Comparison of ENCODE assay signal across 18 cellular contexts in the genomic region with DNA sequence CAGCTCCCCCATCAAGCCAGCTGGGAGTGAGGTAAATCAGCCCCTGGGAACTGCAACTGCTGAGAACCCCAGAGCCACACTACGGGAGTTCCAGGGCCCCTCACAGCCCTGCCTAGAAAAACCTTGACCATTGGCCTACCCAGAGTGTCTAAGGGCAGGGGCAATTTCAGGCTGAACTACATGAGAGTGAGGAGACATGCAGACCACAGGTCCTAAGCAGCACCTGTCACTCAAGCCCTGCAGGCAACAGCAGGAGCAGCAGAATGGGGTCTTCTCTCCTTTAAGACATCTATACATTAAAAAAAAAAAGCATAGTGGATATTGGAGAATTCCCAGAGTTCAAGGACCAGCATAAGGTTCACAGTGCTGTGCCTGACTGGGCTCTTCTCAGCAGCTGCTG. TPM values are rescaled to one million over a fixed set of nuclear protein-coding genes. Genes with fewer than 3 reads are reported as not detected.
DNase-seq lines count a peak whose midpoint lies in the region; ATAC-seq, FAIRE-seq and TF ChIP-seq lines count a peak whose summit lies in the region.
"Had no signal": no experiment of that assay in that cellular context is flagged by ENCODE, and none has a peak within 500 bp of the region (broad histone marks: within the 10 kb centered on the region; RNA-seq: fewer than 3 reads in every experiment).

No MANE protein-coding gene starts in this region.

- no peak for TF ChIP-seq CTCF in HepG2 (CRISPR knock-in tag; IDR thresholded peaks at IDR 0.05)
- TF ChIP-seq CTCF in right lobe of liver (IDR thresholded peaks at IDR 0.05): no peak
- TF ChIP-seq CTCF in glutamatergic neuron (IDR thresholded peaks at IDR 0.05; ENCODE audit: partially characterized antibody, unreplicated experiment): no peak
- no peak for TF ChIP-seq CTCF in sigmoid colon (IDR thresholded peaks at IDR 0.05)
- no peak for TF ChIP-seq CTCF in osteocyte (IDR thresholded peaks at IDR 0.05)

- in situ Hi-C loops in HepG2 (cut with HindIII; ENCODE audit: extremely low pct_ligation_motif_present, low pct_unique_long_range_greater_than_20kb): no loop called here

- POLR2A ChIA-PET in HepG2 (lab: Yijun Ruan, JAX): no interaction called here

- H2AFZ ChIP-seq in HepG2 (ENCODE audit: low read length): no peak overlapping the region

- H3K27ac ChIP-seq in HepG2 (ENCODE audit: extremely low read length, insufficient read depth, low read length): no peak overlapping the region
- H3K27ac ChIP-seq in right lobe of liver: no peak overlapping the region
- H3K27ac ChIP-seq in sigmoid colon: no peak overlapping the region
- H3K27ac ChIP-seq: BLaER1 had no signal

- H3K27me3 Mint-ChIP-seq in glutamatergic neuron (ENCODE audit: unreplicated experiment): peaks cover 3% of the 10 kb centered on the region
- no peaks in the 10 kb centered on the region for H3K27me3 Mint-ChIP-seq in osteocyte (ENCODE audit: unreplicated experiment)
- H3K27me3 Mint-ChIP-seq: CD4-positive, alpha-beta T cell had no signal

- TF ChIP-seq RAD21 in HepG2 (CRISPR knock-in tag; IDR thresholded peaks at IDR 0.05): no peak

- DNase-seq in HepG2 (ENCODE audit: low spot score): no peak
- no peak for DNase-seq in right lobe of liver
- no peak for DNase-seq in adipocyte (ENCODE audit: low read depth)
- no peak for DNase-seq in glutamatergic neuron
- DNase-seq in sigmoid colon: peak; percentile 28
- no peak for DNase-seq in foreskin melanocyte
- no peak for DNase-seq in osteocyte (ENCODE audit: extremely low spot score, unreplicated experiment)
- DNase-seq: 8988T; AML-193; Calu3; CD4-positive, alpha-beta T cell; DMS 273 treated with DMSO at 0.1 percent for 48 hours; HFFc6; IMR-90 had no signal

- H3K27me3 ChIP-seq in HepG2 (ENCODE audit: control insufficient read depth in 1 of 2, insufficient read depth in 2 of 2, low read length in 2 of 2): no peaks in the 10 kb centered on the region; a peak in 1 of 5 replicates
- no peaks in the 10 kb centered on the region for H3K27me3 ChIP-seq in right lobe of liver
- H3K27me3 ChIP-seq in adipocyte (replicated peaks; ENCODE audit: control insufficient read depth, insufficient read depth, low read length): no peaks in the 10 kb centered on the region
- no peaks in the 10 kb centered on the region for H3K27me3 ChIP-seq in sigmoid colon
- H3K27me3 ChIP-seq: BLaER1 had no signal

- 40% methylated on average over 1 of the region's 1 CpG for WGBS in HepG2 (ENCODE audit: low lambda C conversion rate)
- 71% methylated on average over 1 of the region's 1 CpG for WGBS in right lobe of liver (ENCODE audit: insufficient coverage, low coverage, low lambda C conversion rate, missing lambda C conversion rate)
- WGBS in sigmoid colon, 2 donors: 83 to 91% methylated on average over 1 of the region's 1 CpG

- intact Hi-C loops in HepG2 (cut with micrococcal nuclease; ENCODE audit: unreplicated experiment) (no loop called here), right lobe of liver (cut with DNase I) (loop anchor here in 1 of 2 donors (10.0 kb wide), 1 partner anchor 49 kb away; no protein-coding TSS in a partner anchor), sigmoid colon (cut with DNase I) (no loop called here)

- H3K4me1 Mint-ChIP-seq in glutamatergic neuron (ENCODE audit: low read depth, unreplicated experiment): peaks cover 38% of the 10 kb centered on the region
- H3K4me1 Mint-ChIP-seq in osteocyte (ENCODE audit: unreplicated experiment): peaks cover 42% of the 10 kb centered on the region

- no peak for FAIRE-seq in HepG2 (lab: Jason Lieb, UNC)
- FAIRE-seq: H1 had no signal

- TF ChIP-seq EP300 in HepG2 (IDR thresholded peaks at IDR 0.05; ENCODE audit: low read depth in 2 of 2, low read length in 2 of 2) (no peak), HepG2 (CRISPR knock-in tag; IDR thresholded peaks at IDR 0.05; ENCODE audit: borderline replicate concordance) (no peak), sigmoid colon (IDR thresholded peaks at IDR 0.05) (no peak)

- H3K4me3 ChIP-seq in HepG2 (replicated peaks in 1 of 3; ENCODE audit: insufficient read depth in 1 of 3, low read depth in 2 of 3, low read length in 3 of 3) (no peak overlapping the region), right lobe of liver (no peak overlapping the region), adipocyte (ENCODE audit: low read length) (no peak overlapping the region), sigmoid colon (no peak overlapping the region)
- H3K4me3 ChIP-seq: BLaER1, HAP-1 had no signal

- H3K36me3 ChIP-seq in HepG2 (replicated peaks in 1 of 2; ENCODE audit: control insufficient read depth in 1 of 2, insufficient read depth in 2 of 2, low read length in 2 of 2) (peaks cover 0 to 4% of the 10 kb centered on the region in 2 experiments; a peak in 1 of 5 replicates), right lobe of liver (no peaks in the 10 kb centered on the region), adipocyte (ENCODE audit: control insufficient read depth, insufficient read depth, low read length, severe bottlenecking) (peaks cover 13% of the 10 kb centered on the region), sigmoid colon (peaks cover 0 to 14% (median 0%) of the 10 kb centered on the region in 4 donors)

- CTCF ChIA-PET in HepG2 (lab: Yijun Ruan, JAX; ENCODE audit: low intra/inter-chr PET ratio, low total read pairs): no interaction called here

- peaks cover 16% of the 10 kb centered on the region for H4K20me1 ChIP-seq in HepG2 (ENCODE audit: insufficient read depth, low read length)

- peak overlapping the region; percentile 5; the same call in 1 of the 2 replicates for H3K4me2 ChIP-seq in HepG2 (ENCODE audit: low read depth, low read length)
- H3K4me2 ChIP-seq: BLaER1 had no signal

- H3K36me3 Mint-ChIP-seq in glutamatergic neuron (ENCODE audit: unreplicated experiment) (no peaks in the 10 kb centered on the region), osteocyte (ENCODE audit: unreplicated experiment) (peaks cover 7% of the 10 kb centered on the region)

- peaks cover 54% of the 10 kb centered on the region for H3K4me1 ChIP-seq in HepG2 (ENCODE audit: insufficient read depth, low read length)
- H3K4me1 ChIP-seq in right lobe of liver: peaks cover 0 to 9% (median 0%) of the 10 kb centered on the region in 4 donors
- H3K4me1 ChIP-seq in adipocyte (ENCODE audit: control insufficient read depth, insufficient read depth, low read length): peaks cover 49% of the 10 kb centered on the region
- H3K4me1 ChIP-seq in sigmoid colon: peaks cover 0 to 71% (median 59%) of the 10 kb centered on the region in 4 donors
- H3K4me1 ChIP-seq: HAP-1 had no signal

- H3K9ac ChIP-seq in HepG2 (ENCODE audit: insufficient read depth, low read depth, low read length) (no peak overlapping the region), adipocyte (ENCODE audit: low read length) (peak overlapping the region; percentile 55)
- H3K9ac ChIP-seq: BLaER1 had no signal

- no peak overlapping the region for H3K4me3 Mint-ChIP-seq in glutamatergic neuron (ENCODE audit: unreplicated experiment)
- H3K4me3 Mint-ChIP-seq in osteocyte (ENCODE audit: unreplicated experiment): no peak overlapping the region
- H3K4me3 Mint-ChIP-seq: HFFc6 had no signal

- H3K27ac Mint-ChIP-seq in glutamatergic neuron (ENCODE audit: unreplicated experiment) (peak overlapping the region; percentile 17), osteocyte (ENCODE audit: unreplicated experiment) (no peak overlapping the region)
- H3K27ac Mint-ChIP-seq: CD4-positive, alpha-beta T cell had no signal

- no peak for ATAC-seq in HepG2
- ATAC-seq in right lobe of liver: no peak
- no peak for ATAC-seq in HG03108 (IDR thresholded peaks at IDR 0.05; ENCODE audit: unreplicated experiment)

- H3K9me3 Mint-ChIP-seq in glutamatergic neuron (ENCODE audit: unreplicated experiment) (peaks cover 4% of the 10 kb centered on the region), osteocyte (ENCODE audit: unreplicated experiment) (no peaks in the 10 kb centered on the region)
- H3K9me3 Mint-ChIP-seq: CD4-positive, alpha-beta T cell; HFFc6 had no signal

- no TSS peak for BruUV-seq in HepG2 (replicated peaks; lab: Mats Ljungman, UMichigan)

- no peak for TF ChIP-seq POLR2A in HepG2 (IDR thresholded peaks at IDR 0.05; ENCODE audit: insufficient read depth in 1 of 2, low read depth in 2 of 2, low read length in 2 of 2)
- TF ChIP-seq POLR2A in right lobe of liver (IDR thresholded peaks at IDR 0.05): no peak
- TF ChIP-seq POLR2A in sigmoid colon (IDR thresholded peaks at IDR 0.05): no peak

- H3K9me3 ChIP-seq in HepG2 (ENCODE audit: low read length): no peaks in the 10 kb centered on the region
- H3K9me3 ChIP-seq in right lobe of liver: no peaks in the 10 kb centered on the region
- no peaks in the 10 kb centered on the region for H3K9me3 ChIP-seq in adipocyte (ENCODE audit: control insufficient read depth, low read length)
- H3K9me3 ChIP-seq in sigmoid colon: no peaks in the 10 kb centered on the region
- H3K9me3 ChIP-seq: BLaER1, HAP-1 had no signal

- peaks cover 34% of the 10 kb centered on the region for H3K79me2 ChIP-seq in HepG2 (ENCODE audit: insufficient read depth, low read length)

RNA-seq across cellular contexts. Expression of a gene that starts 4.9 kb away (rescaled TPM):
- total RNA-seq in HepG2 (2016; rRNA removed; fragmentation: Illumina TruSeq; extraction: Trizol) (5.9 and 9.0 TPM in 2 replicates), right lobe of liver (1 to 10 TPM; 7.0 to 8.8 (median 7.9) TPM), glutamatergic neuron (ENCODE audit: unreplicated experiment) (64.3 TPM), sigmoid colon (10 to 100 TPM in 3 of 4 donors, 1 to 10 TPM in 1; 10.0 to 23.3 (median 12.6) TPM), osteocyte (39.1 and 42.4 TPM in 2 replicates)
- 3.1 and 3.3 TPM in 2 replicates for total RNA-seq in HepG2 (2016; cell fraction: cytosol; rRNA removed; fragmentation: Illumina TruSeq; extraction: Trizol; ENCODE audit: low read depth)
- 5.1 and 8.3 TPM in 2 replicates for total RNA-seq in HepG2 (2016; cell fraction: insoluble cytoplasmic fraction; rRNA removed; fragmentation: Illumina TruSeq; extraction: Trizol)
- 5.3 and 5.9 TPM in 2 replicates for total RNA-seq in HepG2 (2016; cell fraction: membrane; rRNA removed; fragmentation: Illumina TruSeq; extraction: Trizol)
- 10.1 and 11.1 TPM in 2 replicates for total RNA-seq in HepG2 (2016; cell fraction: nucleus; rRNA removed; fragmentation: Illumina TruSeq; extraction: Trizol)
- polyA plus RNA-seq in HepG2 (2011; rRNA removed) (4.1 and 5.5 TPM in 2 replicates), sigmoid colon (1 to 10 TPM in 2 of 3 donors, under 1 TPM in 1; 0.92 to 5.8 (median 2.4) TPM)
- polyA plus RNA-seq in HepG2 (2011; cell fraction: cytosol; rRNA removed): 1.7 and 3.1 TPM in 2 replicates
- 15.9 and 16.8 TPM in 2 replicates for polyA plus RNA-seq in HepG2 (2011; cell fraction: nucleus; rRNA removed)
- polyA plus RNA-seq in HepG2 (2012): 4.7 and 6.8 TPM in 2 replicates
- polyA plus RNA-seq in HepG2 (2016; cell fraction: cytosol; fragmentation: Illumina TruSeq; extraction: Trizol; ENCODE audit: low read depth): 0.32 and 0.37 TPM in 2 replicates
- 5.7 and 8.4 TPM in 2 replicates for polyA plus RNA-seq in HepG2 (2016; cell fraction: insoluble cytoplasmic fraction; fragmentation: Illumina TruSeq; extraction: Trizol; ENCODE audit: low read depth)
- polyA plus RNA-seq in HepG2 (2016; cell fraction: membrane; fragmentation: Illumina TruSeq; extraction: Trizol; ENCODE audit: low read depth): 1.3 and 1.7 TPM in 2 replicates
- 20.5 and 22.7 TPM in 2 replicates for polyA plus RNA-seq in HepG2 (2016; cell fraction: nucleus; fragmentation: Illumina TruSeq; extraction: Trizol; ENCODE audit: insufficient read depth, low read depth)
- 10.1 and 13.6 TPM in 2 replicates for polyA minus RNA-seq in HepG2 (2011; rRNA and poly(A)+ RNA removed; ENCODE audit: low replicate concordance)
- polyA minus RNA-seq in HepG2 (2011; cell fraction: cytosol; rRNA and poly(A)+ RNA removed): 5.5 and 6.3 TPM in 2 replicates
- polyA minus RNA-seq in HepG2 (2011; cell fraction: nucleus; rRNA and poly(A)+ RNA removed): 13.2 and 14.7 TPM in 2 replicates

RNA-seq across cellular contexts. Expression of a gene that starts 19.6 kb away (rescaled TPM):
- total RNA-seq in HepG2 (2016; rRNA removed; fragmentation: Illumina TruSeq; extraction: Trizol) (1.8 and 2.5 TPM in 2 replicates), right lobe of liver (1 to 10 TPM; 1.6 to 3.6 (median 2.6) TPM), glutamatergic neuron (ENCODE audit: unreplicated experiment) (5.9 TPM), sigmoid colon (1 to 10 TPM; 2.7 to 5.4 (median 3.9) TPM), osteocyte (4.2 and 5.3 TPM in 2 replicates)
- 1.6 and 1.7 TPM in 2 replicates for total RNA-seq in HepG2 (2016; cell fraction: cytosol; rRNA removed; fragmentation: Illumina TruSeq; extraction: Trizol; ENCODE audit: low read depth)
- total RNA-seq in HepG2 (2016; cell fraction: insoluble cytoplasmic fraction; rRNA removed; fragmentation: Illumina TruSeq; extraction: Trizol): 2.2 and 3.0 TPM in 2 replicates
- 2.1 and 3.4 TPM in 2 replicates for total RNA-seq in HepG2 (2016; cell fraction: membrane; rRNA removed; fragmentation: Illumina TruSeq; extraction: Trizol)
- total RNA-seq in HepG2 (2016; cell fraction: nucleus; rRNA removed; fragmentation: Illumina TruSeq; extraction: Trizol): 2.6 and 3.0 TPM in 2 replicates
- polyA plus RNA-seq in HepG2 (2011; rRNA removed) (2.0 and 2.2 TPM in 2 replicates), sigmoid colon (1 to 10 TPM; 1.8 to 3.7 (median 2.1) TPM)
- polyA plus RNA-seq in HepG2 (2011; cell fraction: cytosol; rRNA removed): 1.4 and 1.7 TPM in 2 replicates
- 1.3 and 2.3 TPM in 2 replicates for polyA plus RNA-seq in HepG2 (2011; cell fraction: nucleus; rRNA removed)
- polyA plus RNA-seq in HepG2 (2012): 1.7 and 2.6 TPM in 2 replicates
- polyA plus RNA-seq in HepG2 (2016; cell fraction: cytosol; fragmentation: Illumina TruSeq; extraction: Trizol; ENCODE audit: low read depth): 0.54 and 0.63 TPM in 2 replicates
- polyA plus RNA-seq in HepG2 (2016; cell fraction: insoluble cytoplasmic fraction; fragmentation: Illumina TruSeq; extraction: Trizol; ENCODE audit: low read depth): 1.6 and 1.7 TPM in 2 replicates
- 0.76 and 1.1 TPM in 2 replicates for polyA plus RNA-seq in HepG2 (2016; cell fraction: membrane; fragmentation: Illumina TruSeq; extraction: Trizol; ENCODE audit: low read depth)
- polyA plus RNA-seq in HepG2 (2016; cell fraction: nucleus; fragmentation: Illumina TruSeq; extraction: Trizol; ENCODE audit: insufficient read depth, low read depth): 2.7 and 2.8 TPM in 2 replicates
- 2.9 and 10.2 TPM in 2 replicates for polyA minus RNA-seq in HepG2 (2011; rRNA and poly(A)+ RNA removed; ENCODE audit: low replicate concordance)
- 0.97 and 2.2 TPM in 2 replicates for polyA minus RNA-seq in HepG2 (2011; cell fraction: cytosol; rRNA and poly(A)+ RNA removed)
- polyA minus RNA-seq in HepG2 (2011; cell fraction: nucleus; rRNA and poly(A)+ RNA removed): 2.8 and 3.5 TPM in 2 replicates
